In genomic region chr3:66000506-66000905, GRCh38 we compare ENCODE assay signal across 21 cellular contexts. TPM values are rescaled to one million over a fixed set of nuclear protein-coding genes. Genes with fewer than 3 reads are reported as not detected.
"Had no signal": no experiment of that assay in that cellular context is flagged by ENCODE, and none has a peak within 500 bp of the region (broad histone marks: within the 10 kb centered on the region; RNA-seq: fewer than 3 reads in every experiment).

No MANE protein-coding gene starts in this region.

- H3K27me3 Mint-ChIP-seq: activated CD4-positive, alpha-beta T cell treated with anti-CD3 and anti-CD28 coated beads, Interleukin-2, amount 10 ng/mL, durations not matched to agents 7 days and 5 days; effector memory CD8-positive, alpha-beta T cell; memory B cell had no signal

- ATAC-seq: activated CD4-positive, CD25-positive, alpha-beta regulatory T cell treated with anti-CD3 and anti-CD28 coated beads, Interleukin-2, amount 50 U/mL, for 24 hours; activated CD8-positive, alpha-beta T cell treated with anti-CD3 and anti-CD28 coated beads, Interleukin-2, amount 10 ng/mL, durations not matched to agents 7 days and 5 days; effector memory CD8-positive, alpha-beta T cell; foreskin keratinocyte; mucosa of descending colon had no signal

- H3K4me1 Mint-ChIP-seq: activated CD4-positive, alpha-beta T cell treated with anti-CD3 and anti-CD28 coated beads, Interleukin-2, amount 10 ng/mL, durations not matched to agents 7 days and 5 days; naive B cell; neural crest cell had no signal

- H3K4me3 Mint-ChIP-seq: activated CD4-positive, alpha-beta T cell treated with anti-CD3 and anti-CD28 coated beads, Interleukin-2, amount 10 ng/mL, durations not matched to agents 7 days and 5 days; activated CD8-positive, alpha-beta T cell treated with anti-CD3 and anti-CD28 coated beads, Interleukin-2, amount 10 ng/mL, durations not matched to agents 7 days and 5 days; activated T-cell treated with anti-CD3 and anti-CD28 coated beads, Interleukin-2, amount 50 U/mL, for 24 hours; effector memory CD8-positive, alpha-beta T cell; memory B cell; naive B cell; neural crest cell had no signal

- DNase-seq: activated CD4-positive, alpha-beta T cell treated with anti-CD3 and anti-CD28 coated beads, Interleukin-2, amount 10 ng/mL, durations not matched to agents 7 days and 5 days; activated CD8-positive, alpha-beta T cell treated with anti-CD3 and anti-CD28 coated beads, Interleukin-2, amount 10 ng/mL, durations not matched to agents 7 days and 5 days; activated naive CD4-positive, alpha-beta T cell treated with anti-CD3 and anti-CD28 coated beads, Interleukin-2, amount 50 U/mL, for 16 hours; activated T-cell treated with anti-CD3 and anti-CD28 coated beads, Interleukin-2, amount 50 U/mL, for 24 hours; effector memory CD8-positive, alpha-beta T cell; foreskin keratinocyte; glutamatergic neuron; kidney; mucosa of descending colon; naive B cell; stimulated activated CD4-positive, alpha-beta T cell treated with anti-CD3 and anti-CD28 coated beads, Interleukin-12 subunit alpha, Interleukin-12 subunit beta, amount 100 ng/mL, for 4 hours; stimulated activated CD4-positive, alpha-beta T cell treated with anti-CD3 and anti-CD28 coated beads, Interleukin-1b, Interleukin-23, amount 100 ng/mL, for 48 hours; stimulated activated naive CD4-positive, alpha-beta T cell treated with Interleukin-2 at 50 U/mL for 16 hours; T-helper 2 cell had no signal

- H3K27me3 ChIP-seq: ascending aorta, foreskin keratinocyte, tibial nerve, vagina had no signal

- H3K36me3 Mint-ChIP-seq: memory B cell, naive B cell had no signal

- H3K27ac Mint-ChIP-seq: activated CD4-positive, alpha-beta T cell treated with anti-CD3 and anti-CD28 coated beads, Interleukin-2, amount 10 ng/mL, durations not matched to agents 7 days and 5 days; activated CD8-positive, alpha-beta T cell treated with anti-CD3 and anti-CD28 coated beads, Interleukin-2, amount 10 ng/mL, durations not matched to agents 7 days and 5 days; activated T-cell treated with anti-CD3 and anti-CD28 coated beads, Interleukin-2, amount 50 U/mL, for 24 hours; activated T-helper 2 cell treated with anti-CD3 and anti-CD28 coated beads, Interferon-gamma antibody, Interleukin-2, Interleukin-4, amounts not matched to agents 10 μg/mL and 5 μg/mL and 100 μg/mL, durations not matched to agents 14 hours and 24 hours and 36 hours; effector memory CD8-positive, alpha-beta T cell; memory B cell; naive B cell had no signal

- H3K9me3 Mint-ChIP-seq: activated CD4-positive, alpha-beta T cell treated with anti-CD3 and anti-CD28 coated beads, Interleukin-2, amount 10 ng/mL, durations not matched to agents 7 days and 5 days; activated T-cell treated with anti-CD3 and anti-CD28 coated beads, Interleukin-2, amount 50 U/mL, for 24 hours; activated T-helper 2 cell treated with anti-CD3 and anti-CD28 coated beads, Interferon-gamma antibody, Interleukin-2, Interleukin-4, amounts not matched to agents 10 μg/mL and 5 μg/mL and 100 μg/mL, durations not matched to agents 14 hours and 24 hours and 36 hours; neural crest cell had no signal

- H3K27ac ChIP-seq: ascending aorta, foreskin keratinocyte, tibial nerve, vagina had no signal

- H3K36me3 ChIP-seq: ascending aorta, tibial nerve, vagina had no signal

- H3K4me1 ChIP-seq: tibial nerve had no signal

- H3K9me3 ChIP-seq: ascending aorta, mucosa of descending colon, tibial nerve, vagina had no signal

- H3K4me3 ChIP-seq: ascending aorta, mucosa of descending colon, tibial nerve, vagina had no signal

RNA-seq across cellular contexts. Expression of gene MAGI1, which starts 38.2 kb away (rescaled TPM):
- total RNA-seq: activated CD8-positive, alpha-beta T cell treated with anti-CD3 and anti-CD28 coated beads, Interleukin-2, amount 10 ng/mL, durations not matched to agents 7 days and 5 days had no signal
